16 cellular contexts compared by ENCODE assay signal in the genomic region with DNA sequence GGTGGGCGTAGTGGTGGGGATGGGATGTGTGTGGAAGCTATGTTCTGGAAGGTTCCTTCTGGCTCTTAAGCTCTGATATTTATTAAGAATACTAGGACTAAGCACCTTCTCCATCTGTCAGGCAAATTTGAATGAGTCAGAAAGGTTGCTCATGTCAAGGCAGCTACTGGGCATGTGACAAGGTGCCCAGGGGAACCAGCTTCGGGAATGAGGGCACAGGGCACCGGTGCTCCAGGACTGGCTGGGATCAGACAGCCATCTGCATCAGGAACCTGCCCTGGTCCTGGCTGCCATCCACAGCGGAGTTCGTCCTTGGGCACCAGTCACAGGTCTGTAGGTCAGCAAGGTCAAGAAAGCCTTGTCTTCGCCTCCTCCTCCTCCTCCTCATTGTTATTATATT. TPM values are rescaled to one million over a fixed set of nuclear protein-coding genes. Genes with fewer than 3 reads are reported as not detected.
DNase-seq lines count a peak whose midpoint lies in the region; ATAC-seq and TF ChIP-seq lines count a peak whose summit lies in the region.
"Had no signal": no experiment of that assay in that cellular context is flagged by ENCODE, and none has a peak within 500 bp of the region (broad histone marks: within the 10 kb centered on the region; RNA-seq: fewer than 3 reads in every experiment).

No MANE protein-coding gene starts in this region.

- dilution Hi-C loops in IMR-90 (cut with HindIII; ENCODE audit: low sequenced_read_pairs, unreplicated experiment) = no loop called here

- TF ChIP-seq CTCF in IMR-90 (conservative IDR thresholded peaks at IDR 0.05; ENCODE audit: low read depth, low read length) (no peak), adrenal gland (IDR thresholded peaks at IDR 0.05) (no peak), stomach (IDR thresholded peaks at IDR 0.05) (no peak)

- H3K18ac ChIP-seq in IMR-90 (ENCODE audit: low read depth, low read length) = peak overlapping the region; percentile 66; the same call in 1 of the 2 replicates

- no peak overlapping the region for H4K5ac ChIP-seq in IMR-90 (ENCODE audit: low read depth, low read length)

- in situ Hi-C loops in IMR-90 (cut with MboI; ENCODE audit: low sequenced_read_pairs) = no loop called here

- H3K23ac ChIP-seq in IMR-90 (ENCODE audit: low read depth, low read length) = no peak overlapping the region

- H2BK5ac ChIP-seq in IMR-90 (ENCODE audit: low read depth, low read length, poor library complexity, severe bottlenecking) = peak overlapping the region; percentile 59

- DNase-seq in IMR-90 = no peak
- peak; percentile 32 to 72 (median 54) for DNase-seq in adrenal gland
- DNase-seq in fibroblast of peridontal ligament (ENCODE audit: extremely low read depth) = peak; percentile 8
- DNase-seq in stomach = no peak
- DNase-seq in activated CD4-positive, alpha-beta T cell treated with anti-CD3 and anti-CD28 coated beads for 4 hours = no peak
- DNase-seq in T-helper 17 cell = no peak
- DNase-seq in NCI-H1105 treated with DMSO at 0.1 percent for 48 hours (lab: John Stamatoyannopoulos, UW) = no peak
- DNase-seq: activated CD4-positive, CD25-positive, alpha-beta regulatory T cell; activated naive CD8-positive, alpha-beta T cell treated with anti-CD3 and anti-CD28 coated beads, Interleukin-2, amount 50 U/mL, for 24 hours; effector memory CD8-positive, alpha-beta T cell had no signal

- H3K4ac ChIP-seq in IMR-90 (ENCODE audit: low read depth, low read length) = peak overlapping the region; percentile 69

- H3K27me3 ChIP-seq in IMR-90 (ENCODE audit: control insufficient read depth, insufficient read depth, low read length) = no peaks in the 10 kb centered on the region
- H3K27me3 ChIP-seq in adrenal gland = no peaks in the 10 kb centered on the region
- H3K27me3 ChIP-seq in stomach = no peaks in the 10 kb centered on the region
- H3K27me3 ChIP-seq: tibial nerve had no signal

- no peak overlapping the region for H3K27ac Mint-ChIP-seq in T-helper 17 cell
- H3K27ac Mint-ChIP-seq: activated naive CD8-positive, alpha-beta T cell treated with anti-CD3 and anti-CD28 coated beads, Interleukin-2, amount 50 U/mL, for 24 hours; activated T-helper 2 cell treated with anti-CD3 and anti-CD28 coated beads, Interferon-gamma antibody, Interleukin-2, Interleukin-4, amounts not matched to agents 10 μg/mL and 5 μg/mL and 100 μg/mL, durations not matched to agents 14 hours and 24 hours and 36 hours; effector memory CD8-positive, alpha-beta T cell had no signal

- 0 out of 2 replicates have a peak overlapping the region, but pooled peaks have one; percentile 24 for H4K91ac ChIP-seq in IMR-90 (ENCODE audit: insufficient read depth, low read depth, low read length)

- TF ChIP-seq EP300 in stomach (IDR thresholded peaks at IDR 0.05) = no peak

- no peaks in the 10 kb centered on the region for H3K79me1 ChIP-seq in IMR-90 (ENCODE audit: low read depth in 1 of 2, low read length in 2 of 2)

- no peaks in the 10 kb centered on the region for H3K9me3 ChIP-seq in IMR-90 (ENCODE audit: control insufficient read depth, insufficient read depth, low read length)
- no peaks in the 10 kb centered on the region for H3K9me3 ChIP-seq in adrenal gland (replicated peaks in 1 of 3)
- no peaks in the 10 kb centered on the region for H3K9me3 ChIP-seq in stomach
- no peaks in the 10 kb centered on the region for H3K9me3 ChIP-seq in T-helper 17 cell (ENCODE audit: control insufficient read depth, low read length, poor library complexity, severe bottlenecking)
- H3K9me3 ChIP-seq: tibial nerve had no signal

- no TSS peak for BruUV-seq in IMR-90 (replicated peaks; lab: Mats Ljungman, UMichigan)

- intact Hi-C loops in IMR-90 (cut with micrococcal nuclease) (no loop called here), adrenal gland (cut with DNase I) (no loop called here), stomach (cut with DNase I; ENCODE audit: low total_unique reads) (no loop called here)

- peak overlapping the region; percentile 41; the same call in 2 of the 3 replicates for H2BK15ac ChIP-seq in IMR-90 (ENCODE audit: low read depth, low read length)

- H3K14ac ChIP-seq in IMR-90 (replicated peaks; ENCODE audit: low read depth, low read length) = peak overlapping the region; percentile 82

- no peaks in the 10 kb centered on the region for H4K20me1 ChIP-seq in IMR-90 (ENCODE audit: insufficient read depth, low read length)

- H3K9ac ChIP-seq in IMR-90 (ENCODE audit: low read depth, low read length) = no peak overlapping the region

- no peak for TF ChIP-seq POLR2A in IMR-90 (IDR thresholded peaks at IDR 0.05; ENCODE audit: low read depth, low read length)
- no peak for TF ChIP-seq POLR2A in adrenal gland (IDR thresholded peaks at IDR 0.05)
- TF ChIP-seq POLR2A in stomach (IDR thresholded peaks at IDR 0.05) = no peak

- H3K4me1 ChIP-seq in IMR-90 (ENCODE audit: control insufficient read depth, insufficient read depth, low read length) (peaks cover 36% of the 10 kb centered on the region), adrenal gland (replicated peaks in 1 of 2) (peaks cover 10 to 18% of the 10 kb centered on the region in 2 donors), stomach (peaks cover 0 to 13% (median 10%) of the 10 kb centered on the region in 4 donors)

- no peak overlapping the region for H3K4me2 ChIP-seq in IMR-90 (ENCODE audit: low read depth, low read length)

- CTCF ChIA-PET in IMR-90 (lab: Yijun Ruan, JAX) = interaction anchor here (1.6 kb wide), 1 partner anchor 29 kb away, joined by 3 read pairs; no protein-coding TSS in a partner anchor

- no peak for TF ChIP-seq RAD21 in IMR-90 (IDR thresholded peaks at IDR 0.05; ENCODE audit: low read length)

- H3K4me3 ChIP-seq in IMR-90 (ENCODE audit: insufficient read depth, low read depth, low read length) (no peak overlapping the region), adrenal gland (no peak overlapping the region), skin epidermis (no peak overlapping the region), stomach (no peak overlapping the region)
- H3K4me3 ChIP-seq: tibial nerve had no signal

- H3K36me3 ChIP-seq in IMR-90 (ENCODE audit: control insufficient read depth, insufficient read depth, low read length) (no peaks in the 10 kb centered on the region), adrenal gland (replicated peaks in 1 of 2) (no peaks in the 10 kb centered on the region), stomach (no peaks in the 10 kb centered on the region)
- H3K36me3 ChIP-seq: tibial nerve had no signal

- peak overlapping the region; percentile 79 for H2AK5ac ChIP-seq in IMR-90 (ENCODE audit: low read depth, low read length)

- 0 out of 2 replicates have a peak overlapping the region, but pooled peaks have one; percentile 58 for H2BK20ac ChIP-seq in IMR-90 (ENCODE audit: low read depth, low read length)

- WGBS in IMR-90 (ENCODE audit: extremely low coverage in 2 of 2, insufficient read length in 1 of 2), 2 experiments = 100% methylated on average over 2 of the region's 6 CpGs; no CpG with 5 or more reads in 1 of the 2 experiments
- WGBS in adrenal gland, 4 donors = 51 to 60% (median 56%) methylated on average over 3 to 6 of the region's 6 CpGs
- 85 to 95% (median 87%) methylated on average over 5 to 6 of the region's 6 CpGs for WGBS in stomach, 5 donors

- peaks cover 4% of the 10 kb centered on the region for H3K4me1 Mint-ChIP-seq in T-helper 17 cell
- H3K4me1 Mint-ChIP-seq: activated naive CD8-positive, alpha-beta T cell treated with anti-CD3 and anti-CD28 coated beads, Interleukin-2, amount 50 U/mL, for 24 hours had no signal

- peaks cover 22% of the 10 kb centered on the region for H3K27me3 Mint-ChIP-seq in T-helper 17 cell
- H3K27me3 Mint-ChIP-seq: activated naive CD8-positive, alpha-beta T cell treated with anti-CD3 and anti-CD28 coated beads, Interleukin-2, amount 50 U/mL, for 24 hours had no signal

- H2BK120ac ChIP-seq in IMR-90 (ENCODE audit: low read depth, low read length) = peak overlapping the region; percentile 75; the same call in 1 of the 2 replicates

- peak overlapping the region in 1 of 2 experiments; percentile 78; a peak in 1 of 4 replicates for H4K8ac ChIP-seq in IMR-90 (ENCODE audit: low read depth in 2 of 2, low read length in 2 of 2)

- H3K56ac ChIP-seq in IMR-90 (ENCODE audit: extremely low read depth, insufficient read depth, low read length) = no peak overlapping the region; the same call in 1 of the 2 replicates

- H3K27ac ChIP-seq in IMR-90 (ENCODE audit: insufficient read depth, low read length) (no peak overlapping the region), adrenal gland (peak overlapping the region in 2 of 5 donors; percentile 18 to 39), skin epidermis (peak overlapping the region in 19 of 21 experiments; percentile 11 to 84 (median 70)), stomach (peak overlapping the region in 1 of 5 donors; percentile 50)
- H3K27ac ChIP-seq: HL-60 had no signal

- H3K36me3 Mint-ChIP-seq in T-helper 17 cell (ENCODE audit: low read depth) = no peaks in the 10 kb centered on the region
- H3K36me3 Mint-ChIP-seq: CD14-positive monocyte had no signal

- H2AK9ac ChIP-seq in IMR-90 (replicated peaks; ENCODE audit: low read depth, low read length, poor library complexity) = peak overlapping the region; percentile 56

- no peak overlapping the region for H2AFZ ChIP-seq in IMR-90 (replicated peaks; ENCODE audit: low read length, poor library complexity)

- H3K9me1 ChIP-seq in IMR-90 (ENCODE audit: insufficient read depth, low read length) = peaks cover 18% of the 10 kb centered on the region; the same call in 1 of the 2 replicates

- POLR2A ChIA-PET in IMR-90 (lab: Charles Lee; ENCODE audit: unreplicated experiment) = no interaction called here

- ATAC-seq in IMR-90 (ENCODE audit: low read depth) = no peak
- no peak for ATAC-seq in T-helper 17 cell
- ATAC-seq: activated naive CD8-positive, alpha-beta T cell treated with anti-CD3 and anti-CD28 coated beads, Interleukin-2, amount 50 U/mL, for 24 hours; effector memory CD8-positive, alpha-beta T cell had no signal

- H3K4me3 Mint-ChIP-seq in T-helper 17 cell = no peak overlapping the region
- H3K4me3 Mint-ChIP-seq: activated naive CD8-positive, alpha-beta T cell treated with anti-CD3 and anti-CD28 coated beads, Interleukin-2, amount 50 U/mL, for 24 hours; CD14-positive monocyte; effector memory CD8-positive, alpha-beta T cell had no signal

RNA-seq across cellular contexts. Expression of a gene that starts 32.5 kb away (rescaled TPM):
- total RNA-seq in IMR-90 (2012; rRNA removed) (33.7 and 36.4 TPM in 2 replicates), adrenal gland (under 1 TPM in 6 of 8 donors, not detected in 2; under 0.01 to 0.52 (median 0.31) TPM), stomach (10 to 100 TPM in 3 of 5 donors, 1 to 10 TPM in 2; 1.8 to 58.8 (median 12.5) TPM), T-helper 17 cell (not detected)
- polyA plus RNA-seq in IMR-90 (2012; rRNA removed) (52.6 and 55.2 TPM in 2 replicates), adrenal gland (under 1 TPM; 0.08 to 0.37 (median 0.20) TPM), stomach (10 to 100 TPM in 1 of 3 donors, 1 to 10 TPM in 1, under 1 TPM in 1; 0.46 to 22.8 (median 2.9) TPM)
- 26.4 and 51.5 TPM in 2 replicates for polyA plus RNA-seq in IMR-90 (2012; cell fraction: cytosol; rRNA removed)
- polyA plus RNA-seq in IMR-90 (2012; cell fraction: nucleus; rRNA removed; ENCODE audit: low replicate concordance) = 19.3 and 34.7 TPM in 2 replicates
- total RNA-seq: T-helper 2 cell treated with Interferon-gamma antibody and Interleukin-4, amounts not matched to agents 100 ng/mL and 5 ng/mL, for 36 hours had no signal
- polyA plus RNA-seq: CD14-positive monocyte had no signal

Comparison
In these comparisons a context has a peak if more than half of its experiments do, and no peak if none do; other contexts are left out.
1. DNase-seq: peak in adrenal gland (7 of 7) and fibroblast of peridontal ligament (single experiment); none in IMR-90 (single experiment), stomach (single experiment), activated CD4-positive, alpha-beta T cell treated with anti-CD3 and anti-CD28 coated beads for 4 hours (0 of 2), T-helper 17 cell (0 of 3) and NCI-H1105 treated with DMSO at 0.1 percent for 48 hours (single experiment).